Comparison of ENCODE assay signal across 1 cellular context in genomic region chr19:17385878-17386611, GRCh38.
TF ChIP-seq lines count a peak whose summit lies in the region.

No MANE protein-coding gene starts in this region.

TF ChIP-seq in GM12878, 131 proteins besides CTCF, POLR2A, EP300 and RAD21:
- TF ChIP-seq MEF2B (IDR thresholded peaks at IDR 0.05; ENCODE audit: partially characterized antibody, poor library complexity, severe bottlenecking) (peak; percentile 40), ELK1 (IDR thresholded peaks at IDR 0.05; ENCODE audit: low read depth, low read length) (0 out of 2 replicates have a peak, but pooled peaks have one; percentile 18), GATAD2B (conservative IDR thresholded peaks at IDR 0.05; ENCODE audit: low read depth) (peak; percentile 63), PML (IDR thresholded peaks at IDR 0.05; ENCODE audit: low read length) (no peak), BHLHE40 (IDR thresholded peaks at IDR 0.05; ENCODE audit: borderline replicate concordance in 1 of 2, low read depth in 2 of 2, low read length in 1 of 2) (0 out of 4 replicates have a peak, but pooled peaks of 1 of the 2 experiments have one; percentile 5), SMC3 (IDR thresholded peaks at IDR 0.05; ENCODE audit: borderline replicate concordance, low read length) (peak; percentile 93), PBX3 (IDR thresholded peaks at IDR 0.05; ENCODE audit: insufficient replicate concordance, low read depth, low read length) (no peak), YY1 (IDR thresholded peaks at IDR 0.05; ENCODE audit: low read depth, low read length) (peak; percentile 70), TCF12 (IDR thresholded peaks at IDR 0.05; ENCODE audit: low read depth, low read length) (0 out of 2 replicates have a peak, but pooled peaks have one; percentile 27)
